ENCODE assay signal across 2 cellular contexts in the genomic region with DNA sequence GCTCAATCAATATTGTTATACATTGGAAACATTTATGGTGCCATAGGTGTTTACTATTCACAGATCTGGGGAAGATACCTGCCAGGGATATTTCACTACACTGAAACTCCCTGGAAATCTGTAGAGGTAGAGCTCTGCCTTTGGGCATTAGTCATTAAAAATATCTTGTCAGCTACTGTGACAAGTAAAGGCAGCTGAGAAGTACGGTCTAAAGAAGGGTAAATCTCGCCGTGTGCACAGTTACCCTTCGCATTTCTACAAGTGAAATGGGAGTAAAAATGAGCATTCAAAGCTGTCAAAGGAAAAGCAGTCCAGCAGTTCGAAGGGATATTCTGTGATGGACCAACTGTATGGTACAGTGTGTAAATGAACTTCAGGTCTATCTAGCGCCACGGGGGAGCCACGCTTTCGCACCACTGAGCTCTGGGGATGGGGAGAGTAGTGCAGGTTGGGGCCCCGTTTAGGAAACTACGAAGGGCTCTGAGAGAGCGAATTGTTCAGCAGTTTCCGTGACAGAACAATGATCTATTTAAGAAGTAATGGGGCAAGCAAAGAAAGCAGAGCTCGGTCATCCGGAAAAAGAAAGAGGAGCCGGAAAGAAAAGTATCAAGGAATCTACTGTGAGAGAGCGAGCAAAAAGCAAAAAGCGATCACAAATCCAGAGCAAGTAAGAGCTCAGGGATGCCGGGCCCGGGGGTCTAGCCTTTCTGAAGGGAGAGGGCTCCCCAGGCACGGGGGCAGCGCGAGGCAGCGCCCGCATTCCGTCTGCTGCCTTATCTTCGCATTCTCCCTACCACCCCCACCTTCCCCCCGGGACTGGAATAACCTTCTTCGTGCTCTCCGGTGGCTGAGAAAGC.
TF ChIP-seq lines count a peak whose summit lies in the region.

No MANE protein-coding gene starts in this region.

TF ChIP-seq in SK-N-SH, 30 proteins besides CTCF, POLR2A, EP300 and RAD21:
- TF ChIP-seq GABPA (IDR thresholded peaks at IDR 0.05; ENCODE audit: low read depth) (no peak), MAX (IDR thresholded peaks at IDR 0.05; ENCODE audit: low read depth) (peak; percentile 1; the same call in 1 of the 2 replicates), GATA2 (CRISPR knock-in tag; IDR thresholded peaks at IDR 0.05) (0 out of 2 replicates have a peak, but pooled peaks have one; percentile 31), TCF12 (IDR thresholded peaks at IDR 0.05) (no peak), TEAD4 (IDR thresholded peaks at IDR 0.05; ENCODE audit: borderline replicate concordance, insufficient read depth) (no peak), FOXJ3 (CRISPR knock-in tag; IDR thresholded peaks at IDR 0.05) (no peak), MXI1 (IDR thresholded peaks at IDR 0.05; ENCODE audit: low read depth, low read length) (peak; percentile 57; the same call in 1 of the 2 replicates)

TF ChIP-seq in K562, 482 proteins besides CTCF, POLR2A, EP300 and RAD21:
- no peak for TF ChIP-seq MEIS2 (IDR thresholded peaks at IDR 0.05; ENCODE audit: partially characterized antibody)
- TF ChIP-seq E2F6 (IDR thresholded peaks at IDR 0.05; ENCODE audit: borderline replicate concordance in 1 of 2, extremely low read depth in 1 of 2, insufficient read depth in 1 of 2, insufficient read length in 1 of 2, low read depth in 1 of 2, low read length in 1 of 2, poor library complexity in 1 of 2, severe bottlenecking in 1 of 2), result peak in 1 of 2 experiments; percentile 14
- TF ChIP-seq, protein P1, sequence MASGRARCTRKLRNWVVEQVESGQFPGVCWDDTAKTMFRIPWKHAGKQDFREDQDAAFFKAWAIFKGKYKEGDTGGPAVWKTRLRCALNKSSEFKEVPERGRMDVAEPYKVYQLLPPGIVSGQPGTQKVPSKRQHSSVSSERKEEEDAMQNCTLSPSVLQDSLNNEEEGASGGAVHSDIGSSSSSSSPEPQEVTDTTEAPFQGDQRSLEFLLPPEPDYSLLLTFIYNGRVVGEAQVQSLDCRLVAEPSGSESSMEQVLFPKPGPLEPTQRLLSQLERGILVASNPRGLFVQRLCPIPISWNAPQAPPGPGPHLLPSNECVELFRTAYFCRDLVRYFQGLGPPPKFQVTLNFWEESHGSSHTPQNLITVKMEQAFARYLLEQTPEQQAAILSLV (tag; IDR thresholded peaks at IDR 0.05), result no peak
- no peak for TF ChIP-seq ZNF41 (CRISPR knock-in tag; conservative IDR thresholded peaks at IDR 0.05)
- TF ChIP-seq EGR1 (conservative IDR thresholded peaks at IDR 0.05), result 0 out of 2 replicates have a peak, but pooled peaks have one; percentile 17
- TF ChIP-seq, protein P2, sequence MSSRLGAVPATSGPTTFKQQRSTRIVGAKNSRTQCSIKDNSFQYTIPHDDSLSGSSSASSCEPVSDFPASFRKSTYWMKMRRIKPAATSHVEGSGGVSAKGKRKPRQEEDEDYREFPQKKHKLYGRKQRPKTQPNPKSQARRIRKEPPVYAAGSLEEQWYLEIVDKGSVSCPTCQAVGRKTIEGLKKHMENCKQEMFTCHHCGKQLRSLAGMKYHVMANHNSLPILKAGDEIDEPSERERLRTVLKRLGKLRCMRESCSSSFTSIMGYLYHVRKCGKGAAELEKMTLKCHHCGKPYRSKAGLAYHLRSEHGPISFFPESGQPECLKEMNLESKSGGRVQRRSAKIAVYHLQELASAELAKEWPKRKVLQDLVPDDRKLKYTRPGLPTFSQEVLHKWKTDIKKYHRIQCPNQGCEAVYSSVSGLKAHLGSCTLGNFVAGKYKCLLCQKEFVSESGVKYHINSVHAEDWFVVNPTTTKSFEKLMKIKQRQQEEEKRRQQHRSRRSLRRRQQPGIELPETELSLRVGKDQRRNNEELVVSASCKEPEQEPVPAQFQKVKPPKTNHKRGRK (tag; IDR thresholded peaks at IDR 0.05), result 0 out of 2 replicates have a peak, but pooled peaks have one; percentile 37
- TF ChIP-seq ZNF644 (tag; IDR thresholded peaks at IDR 0.05; ENCODE audit: low read depth), result no peak
- 0 out of 2 replicates have a peak, but pooled peaks have one; percentile 39 for TF ChIP-seq OTX1 (CRISPR knock-in tag; IDR thresholded peaks at IDR 0.05)
- peak; percentile 19; the same call in 1 of the 2 replicates for TF ChIP-seq ZBTB7A (IDR thresholded peaks at IDR 0.05; ENCODE audit: borderline replicate concordance, control insufficient read depth, low read depth, low read length)
- no peak for TF ChIP-seq CHD2 (IDR thresholded peaks at IDR 0.05; ENCODE audit: low read depth, low read length)
- no peak for TF ChIP-seq MED1 (CRISPR knock-in tag; IDR thresholded peaks at IDR 0.05; ENCODE audit: borderline replicate concordance)
- TF ChIP-seq KDM5B (IDR thresholded peaks at IDR 0.05; ENCODE audit: insufficient replicate concordance, low read depth, low read length), result peak; percentile 3
- no peak for TF ChIP-seq CHD4 (IDR thresholded peaks at IDR 0.05; ENCODE audit: insufficient read depth, insufficient replicate concordance, low read depth, low read length, poor library complexity, severe bottlenecking)
- TF ChIP-seq RAD51 (IDR thresholded peaks at IDR 0.05; ENCODE audit: borderline replicate concordance, low read depth), result no peak
- no peak for TF ChIP-seq MTA1 (IDR thresholded peaks at IDR 0.05; ENCODE audit: borderline replicate concordance)
